ENCODE assay signal across 9 cellular contexts in genomic region chr11:62552465-62552782, GRCh38. TPM values are rescaled to one million over a fixed set of nuclear protein-coding genes. Genes with fewer than 3 reads are reported as not detected.
DNase-seq lines count a peak whose midpoint lies in the region; ATAC-seq, FAIRE-seq and TF ChIP-seq lines count a peak whose summit lies in the region.
"Had no signal": no experiment of that assay in that cellular context is flagged by ENCODE, and none has a peak within 500 bp of the region (broad histone marks: within the 10 kb centered on the region; RNA-seq: fewer than 3 reads in every experiment).

No MANE protein-coding gene starts in this region.

- 54 to 69% (median 57%) methylated on average over 4 of the region's 4 CpGs for WGBS in heart left ventricle, 4 donors
- WGBS in body of pancreas, 2 donors = 79 to 83% methylated on average over 4 of the region's 4 CpGs
- WGBS in lung, 2 donors = 42 to 57% methylated on average over 4 of the region's 4 CpGs

- TF ChIP-seq POLR2A in heart left ventricle (IDR thresholded peaks at IDR 0.05) (no peak), body of pancreas (IDR thresholded peaks at IDR 0.05) (no peak), vagina (IDR thresholded peaks at IDR 0.05) (no peak)

- peak overlapping the region; percentile 86 to 98 (median 93) for H3K27ac ChIP-seq in heart left ventricle
- H3K27ac ChIP-seq in body of pancreas = peak overlapping the region; percentile 76 to 88 (median 83)
- peak overlapping the region; percentile 88 to 90 for H3K27ac ChIP-seq in lung (ENCODE audit: low read depth in 1 of 2, low read length in 1 of 2)
- peak overlapping the region; percentile 98 for H3K27ac ChIP-seq in vagina

- DNase-seq in heart left ventricle (peak in 1 of 5 donors; percentile 37), Right ventricle myocardium inferior (ENCODE audit: missing footprints) (no peak), body of pancreas (no peak), lung (ENCODE audit: low spot score) (no peak), vagina (ENCODE audit: extremely low spot score in 2 of 2) (no peak), GM19239 (ENCODE audit: insufficient read length, low spot score) (no peak), SKM-1 treated with dmso at 0.1 percent for 144 hours (lab: John Stamatoyannopoulos, UW; ENCODE audit: unreplicated experiment) (no peak)

- peaks cover 0 to 2% (median 0%) of the 10 kb centered on the region in 9 donors for H3K36me3 ChIP-seq in heart left ventricle
- no peaks in the 10 kb centered on the region for H3K36me3 ChIP-seq in body of pancreas (replicated peaks in 1 of 2; ENCODE audit: insufficient read depth in 1 of 2, low read depth in 2 of 2)
- peaks cover 0 to 2% of the 10 kb centered on the region in 2 donors for H3K36me3 ChIP-seq in lung (ENCODE audit: control insufficient read depth in 2 of 2, insufficient read depth in 2 of 2, low read length in 2 of 2)
- H3K36me3 ChIP-seq in vagina = no peaks in the 10 kb centered on the region

- FAIRE-seq in GM19239 (lab: Jason Lieb, UNC) = no peak

- H3K27me3 ChIP-seq in heart left ventricle (no peaks in the 10 kb centered on the region), body of pancreas (no peaks in the 10 kb centered on the region), lung (ENCODE audit: control insufficient read depth, insufficient read depth) (no peaks in the 10 kb centered on the region), vagina (no peaks in the 10 kb centered on the region)

- ATAC-seq in heart left ventricle = no peak
- ATAC-seq in Right ventricle myocardium inferior = no peak
- ATAC-seq in body of pancreas = no peak
- ATAC-seq in lung (ENCODE audit: insufficient read depth, low FRiP score) = no peak
- ATAC-seq in GM18498 (IDR thresholded peaks at IDR 0.05; ENCODE audit: unreplicated experiment) = no peak

- H3K4me3 ChIP-seq in heart left ventricle (peak overlapping the region in 7 of 12 donors; percentile 8 to 33 (median 15)), body of pancreas (no peak overlapping the region), lung (no peak overlapping the region), vagina (peak overlapping the region; percentile 21 to 41)
- H3K4me3 ChIP-seq: mucosa of descending colon had no signal

- H3K9me3 ChIP-seq in heart left ventricle = no peaks in the 10 kb centered on the region
- no peaks in the 10 kb centered on the region for H3K9me3 ChIP-seq in body of pancreas
- H3K9me3 ChIP-seq in lung (ENCODE audit: control insufficient read depth in 2 of 2, insufficient read depth in 1 of 2, low read length in 1 of 2) = no peaks in the 10 kb centered on the region
- H3K9me3 ChIP-seq in vagina = no peaks in the 10 kb centered on the region
- H3K9me3 ChIP-seq: mucosa of descending colon had no signal

- intact Hi-C loops in heart left ventricle (cut with DNase I) (no loop called here), Right ventricle myocardium inferior (cut with DNase I) (no loop called here), body of pancreas (cut with DNase I) (no loop called here), vagina (cut with DNase I) (no loop called here)

- H3K4me1 ChIP-seq in heart left ventricle (peaks cover 27 to 99% (median 93%) of the 10 kb centered on the region in 12 donors), body of pancreas (peaks cover 97% of the 10 kb centered on the region), lung (ENCODE audit: control insufficient read depth in 2 of 2, insufficient read depth in 2 of 2, low read length in 2 of 2) (peaks cover 26 to 40% of the 10 kb centered on the region in 2 donors), vagina (peaks cover 100% of the 10 kb centered on the region)

- TF ChIP-seq CTCF in heart left ventricle (IDR thresholded peaks at IDR 0.05) (no peak), body of pancreas (IDR thresholded peaks at IDR 0.05) (no peak), lung (IDR thresholded peaks at IDR 0.05; ENCODE audit: control extremely low read depth, extremely low read depth) (no peak), vagina (IDR thresholded peaks at IDR 0.05) (no peak)

RNA-seq across cellular contexts. Expression of gene AHNAK, which starts 5.8 kb away (rescaled TPM):
- total RNA-seq in heart left ventricle (100 to 1,000 TPM; 251 to 861 (median 409) TPM), Right ventricle myocardium inferior (332 TPM), body of pancreas (100 to 1,000 TPM; 168 to 241 TPM), lung (100 to 1,000 TPM; 396 to 707 TPM), vagina (828 TPM)
- polyA plus RNA-seq in heart left ventricle (100 to 1,000 TPM in 1 of 2 donors, 10 to 100 TPM in 1; 84.4 to 251 TPM), lung (10 to 100 TPM; 66.5 to 79.9 TPM)

RNA-seq across cellular contexts. Expression of gene EEF1G, which starts 21.3 kb away (rescaled TPM):
- total RNA-seq in heart left ventricle (1,000 to 10,000 TPM in 3 of 9 donors, 100 to 1,000 TPM in 6; 799 to 1,135 (median 929) TPM), Right ventricle myocardium inferior (907 TPM), body of pancreas (1,000 to 10,000 TPM in 1 of 2 donors, 100 to 1,000 TPM in 1; 893 to 1,161 TPM), lung (1,000 to 10,000 TPM in 1 of 2 donors, 100 to 1,000 TPM in 1; 941 to 1,160 TPM), vagina (1,183 TPM)
- polyA plus RNA-seq in heart left ventricle (1,000 to 10,000 TPM in 1 of 2 donors, 100 to 1,000 TPM in 1; 549 to 1,190 TPM), lung (1,000 to 10,000 TPM; 1,043 to 1,130 TPM)

RNA-seq across cellular contexts. Expression of gene TUT1, which starts 38.9 kb away (rescaled TPM):
- total RNA-seq in heart left ventricle = 10 to 100 TPM in 7 of 9 donors, 1 to 10 TPM in 2; 6.3 to 16.3 (median 11.3) TPM
- 10 to 100 TPM in 1 of 2 donors, 1 to 10 TPM in 1; 8.5 to 12.2 TPM for polyA plus RNA-seq in heart left ventricle
- total RNA-seq in Right ventricle myocardium inferior = 13.7 TPM
- 10 to 100 TPM; 10.1 to 11.2 TPM for total RNA-seq in body of pancreas
- 10 to 100 TPM; 10.8 to 19.4 TPM for total RNA-seq in lung
- polyA plus RNA-seq in lung = 10 to 100 TPM; 15.2 to 21.9 TPM
- total RNA-seq in vagina = 12.0 TPM

RNA-seq across cellular contexts. Expression of gene MTA2, which starts 49.2 kb away (rescaled TPM):
- 10 to 100 TPM; 24.1 to 55.3 (median 33.7) TPM for total RNA-seq in heart left ventricle
- polyA plus RNA-seq in heart left ventricle = 10 to 100 TPM; 18.4 to 40.3 TPM
- 34.1 TPM for total RNA-seq in Right ventricle myocardium inferior
- total RNA-seq in body of pancreas = 10 to 100 TPM; 26.2 to 29.3 TPM
- total RNA-seq in lung = 10 to 100 TPM; 53.7 to 74.4 TPM
- 10 to 100 TPM; 57.0 to 62.2 TPM for polyA plus RNA-seq in lung
- total RNA-seq in vagina = 96.3 TPM

Comparison
In these comparisons a context has a peak if more than half of its experiments do, and no peak if none do; other contexts are left out.
1. H3K4me3 ChIP-seq: peak in heart left ventricle (7 of 12) and vagina (2 of 2); none in body of pancreas (0 of 2) and lung (single experiment).
2. Peak in every context shown above with its lines, with median percentiles within 50 percentile points of each other: H3K27ac ChIP-seq.